Comparison of ENCODE assay signal across 18 cellular contexts in the genomic region with DNA sequence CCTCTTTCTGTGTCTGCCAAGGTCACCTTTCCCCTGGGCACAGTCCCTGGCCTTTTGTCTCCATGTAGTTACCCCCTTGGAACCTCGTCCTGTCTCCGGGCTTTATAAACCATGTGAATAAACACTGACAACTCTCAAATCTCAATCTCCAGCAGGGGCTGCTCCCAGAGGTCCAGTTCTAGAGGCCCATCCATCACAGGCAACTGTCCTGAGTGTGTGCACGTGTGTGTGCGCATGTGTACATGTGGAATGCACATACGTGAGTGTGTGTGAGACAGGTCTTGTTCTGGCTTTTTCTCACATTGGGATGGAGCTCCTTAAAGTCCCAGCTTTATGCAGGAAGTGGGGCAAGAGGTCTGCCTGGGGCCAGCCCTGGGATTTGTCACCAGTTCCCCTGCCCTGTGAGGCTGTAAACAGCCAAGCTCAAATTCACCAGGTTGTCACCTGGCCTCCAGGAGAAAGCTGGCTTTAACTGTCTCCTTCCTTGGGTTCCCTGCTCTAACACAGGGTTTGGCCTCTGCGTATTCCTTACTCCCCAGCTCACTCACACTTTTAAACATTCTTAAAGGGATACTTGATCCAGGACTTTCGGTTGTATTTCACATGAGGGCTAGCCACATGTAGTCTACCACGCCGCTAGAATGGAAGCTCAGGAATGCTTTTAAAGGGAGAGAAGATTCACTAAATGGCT. TPM values are rescaled to one million over a fixed set of nuclear protein-coding genes. Genes with fewer than 3 reads are reported as not detected.
DNase-seq lines count a peak whose midpoint lies in the region; ATAC-seq and TF ChIP-seq lines count a peak whose summit lies in the region.
"Had no signal": no experiment of that assay in that cellular context is flagged by ENCODE, and none has a peak within 500 bp of the region (broad histone marks: within the 10 kb centered on the region; RNA-seq: fewer than 3 reads in every experiment).

No MANE protein-coding gene starts in this region.

- no peak overlapping the region for H3K4me3 ChIP-seq in CD4-positive, alpha-beta memory T cell (ENCODE audit: low read length in 2 of 2)
- H3K4me3 ChIP-seq in osteoblast (ENCODE audit: insufficient read depth, low read length): no peak overlapping the region
- H3K4me3 ChIP-seq: A549, MG63, Peyer's patch had no signal

- no peaks in the 10 kb centered on the region for H4K20me1 ChIP-seq in osteoblast (ENCODE audit: insufficient read depth, low read length)

- no peak overlapping the region for H3K27ac ChIP-seq in CD4-positive, alpha-beta memory T cell (ENCODE audit: low read depth, low read length)
- H3K27ac ChIP-seq in osteoblast (ENCODE audit: low read depth, low read length): no peak overlapping the region
- H3K27ac ChIP-seq: A549, Peyer's patch had no signal

- peaks cover 24% of the 10 kb centered on the region for H3K4me1 ChIP-seq in CD4-positive, alpha-beta memory T cell (ENCODE audit: insufficient read depth, low read length)
- peaks cover 21% of the 10 kb centered on the region for H3K4me1 ChIP-seq in osteoblast (ENCODE audit: insufficient read depth, low read length)
- H3K4me1 ChIP-seq: A549 had no signal

- H3K36me3 Mint-ChIP-seq in CD4-positive, alpha-beta memory T cell: peaks cover 0 to 3% of the 10 kb centered on the region in 2 donors
- no peaks in the 10 kb centered on the region for H3K36me3 Mint-ChIP-seq in T-helper 17 cell (ENCODE audit: low read depth)
- H3K36me3 Mint-ChIP-seq in endothelial cell (ENCODE audit: low read depth, unreplicated experiment): peaks cover 33% of the 10 kb centered on the region

- CTCF ChIA-PET in CD4-positive, alpha-beta memory T cell (lab: Charles Lee; ENCODE audit: partially characterized antibody): interaction anchor here (0.8 to 1.3 kb wide), 4 partner anchors 10 to 56 kb away, joined by 3 read pairs; no protein-coding TSS in a partner anchor

- H3K27me3 Mint-ChIP-seq in CD4-positive, alpha-beta memory T cell: no peaks in the 10 kb centered on the region
- H3K27me3 Mint-ChIP-seq in T-helper 17 cell: peaks cover 9% of the 10 kb centered on the region
- H3K27me3 Mint-ChIP-seq in endothelial cell (ENCODE audit: unreplicated experiment): peaks cover 12% of the 10 kb centered on the region

- H2AFZ ChIP-seq in osteoblast (ENCODE audit: low read length): no peak overlapping the region

- H3K4me1 Mint-ChIP-seq in CD4-positive, alpha-beta memory T cell: peaks cover 18 to 38% (median 27%) of the 10 kb centered on the region in 4 donors
- H3K4me1 Mint-ChIP-seq in T-helper 17 cell (peaks cover 17% of the 10 kb centered on the region), endothelial cell (ENCODE audit: unreplicated experiment) (peaks cover 44% of the 10 kb centered on the region)

- H3K4me3 Mint-ChIP-seq in CD4-positive, alpha-beta memory T cell: peak overlapping the region in 3 of 8 donors; percentile 16 to 42 (median 26)
- H3K4me3 Mint-ChIP-seq in T-helper 17 cell: no peak overlapping the region
- H3K4me3 Mint-ChIP-seq in endothelial cell (ENCODE audit: unreplicated experiment): peak overlapping the region; percentile 2

- H3K4me2 ChIP-seq in osteoblast (ENCODE audit: insufficient read depth, low read length): no peak overlapping the region
- H3K4me2 ChIP-seq: A549 had no signal

- peak overlapping the region in 5 of 7 donors; percentile 6 to 87 (median 81) for H3K27ac Mint-ChIP-seq in CD4-positive, alpha-beta memory T cell
- H3K27ac Mint-ChIP-seq in T-helper 17 cell (peak overlapping the region; percentile 74), endothelial cell (ENCODE audit: unreplicated experiment) (peak overlapping the region; percentile 17)

- intact Hi-C loops in CD4-positive, alpha-beta memory T cell (cut with micrococcal nuclease): loop anchor here (5.0 kb wide), 1 partner anchor 56 kb away; no protein-coding TSS in a partner anchor

- TF ChIP-seq CTCF in endothelial cell (IDR thresholded peaks at IDR 0.05; ENCODE audit: unreplicated experiment) (no peak), osteoblast (IDR thresholded peaks at IDR 0.05; ENCODE audit: extremely low read depth, low read depth, low read length) (no peak)

- POLR2A ChIA-PET in CD4-positive, alpha-beta memory T cell (lab: Charles Lee; ENCODE audit: partially characterized antibody): no interaction called here

- H3K79me2 ChIP-seq in osteoblast (ENCODE audit: insufficient read depth, low read length): peaks cover 24% of the 10 kb centered on the region

- no peaks in the 10 kb centered on the region for H3K27me3 ChIP-seq in CD4-positive, alpha-beta memory T cell (ENCODE audit: insufficient read depth, low read length)
- no peaks in the 10 kb centered on the region for H3K27me3 ChIP-seq in osteoblast (ENCODE audit: insufficient read depth, low read length)
- H3K27me3 ChIP-seq: MG63, Peyer's patch had no signal

- no peaks in the 10 kb centered on the region for H3K36me3 ChIP-seq in CD4-positive, alpha-beta memory T cell (ENCODE audit: insufficient read depth, low read length)
- H3K36me3 ChIP-seq in osteoblast (ENCODE audit: insufficient read depth, low read length): no peaks in the 10 kb centered on the region
- H3K36me3 ChIP-seq: MG63, Peyer's patch had no signal

- DNase-seq in CD4-positive, alpha-beta memory T cell: no peak
- DNase-seq in T-helper 17 cell: no peak
- DNase-seq in endothelial cell (ENCODE audit: low spot score): no peak
- DNase-seq in mesenteric fat pad (ENCODE audit: low spot score): peak; percentile 53
- DNase-seq in UCSD-AML1 (lab: John Stamatoyannopoulos, UW; ENCODE audit: unreplicated experiment): no peak
- DNase-seq in D341Med (ENCODE audit: low spot score): no peak
- DNase-seq in DMS 273 treated with DMSO at 0.1 percent for 48 hours (lab: John Stamatoyannopoulos, UW): no peak
- no peak for DNase-seq in osteoblast (ENCODE audit: insufficient read length, low spot score, missing footprints)
- DNase-seq: C1 segment of cervical spinal cord, Karpas-422, MG63, NCI-H1092 treated with DMSO at 0.1 percent for 48 hours, NCI-H1694, NCI-H2227 treated with DMSO at 0.1 percent for 48 hours, NCI-H524 treated with DMSO at 0.1 percent for 48 hours, Peyer's patch, Right ventricle myocardium superior had no signal

- H3K9me3 ChIP-seq in CD4-positive, alpha-beta memory T cell (ENCODE audit: control insufficient read depth in 1 of 2, low read length in 2 of 2): no peaks in the 10 kb centered on the region
- H3K9me3 ChIP-seq in T-helper 17 cell (ENCODE audit: control insufficient read depth, low read length, poor library complexity, severe bottlenecking): no peaks in the 10 kb centered on the region
- H3K9me3 ChIP-seq in osteoblast (ENCODE audit: low read depth, low read length): no peaks in the 10 kb centered on the region
- H3K9me3 ChIP-seq: A549, MG63, Peyer's patch had no signal

- no peak for ATAC-seq in T-helper 17 cell
- ATAC-seq: A549 had no signal

- H3K9me3 Mint-ChIP-seq in CD4-positive, alpha-beta memory T cell: peaks cover 0 to 2% (median 0%) of the 10 kb centered on the region in 8 donors
- H3K9me3 Mint-ChIP-seq in endothelial cell (ENCODE audit: unreplicated experiment): no peaks in the 10 kb centered on the region

RNA-seq across cellular contexts. Expression of a gene that starts 42.7 kb away (rescaled TPM):
- total RNA-seq in CD4-positive, alpha-beta memory T cell: under 1 TPM; 0.30 to 0.41 TPM
- polyA plus RNA-seq in CD4-positive, alpha-beta memory T cell: under 1 TPM; 0.39 to 0.41 TPM
- under 1 TPM; 0.44 to 0.82 TPM for total RNA-seq in T-helper 17 cell
- total RNA-seq in endothelial cell (ENCODE audit: unreplicated experiment): 4.9 TPM
- 3.2 TPM for total RNA-seq in mesenteric fat pad
- total RNA-seq in osteoblast: 3.3 and 4.1 TPM in 2 replicates

Comparison
In these comparisons a context has a peak if more than half of its experiments do, and no peak if none do; other contexts are left out.
1. H3K27ac Mint-ChIP-seq: peak in every context shown above with its lines; median percentile 81 in CD4-positive, alpha-beta memory T cell; 74 in T-helper 17 cell; 17 in endothelial cell.